ENCODE assay signal across 18 cellular contexts in the genomic region with DNA sequence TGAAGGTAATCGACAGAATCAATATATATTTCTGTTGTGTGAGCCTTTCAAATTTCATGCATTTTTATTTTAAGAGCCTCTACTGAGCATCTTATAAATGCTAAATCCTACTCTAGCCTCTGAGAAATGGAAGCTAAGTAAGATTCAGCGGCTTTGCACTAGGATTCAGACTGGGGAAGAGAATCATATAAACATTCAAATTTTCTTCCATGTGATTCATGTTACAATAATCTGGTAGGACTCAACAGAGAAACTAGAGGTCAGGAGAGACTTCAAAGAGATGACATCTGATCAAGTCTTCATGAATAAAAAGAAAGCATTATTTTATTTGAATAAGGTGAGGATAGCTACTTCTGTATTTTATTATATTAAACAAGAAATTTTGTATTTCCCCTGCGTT.
"Had no signal": no experiment of that assay in that cellular context is flagged by ENCODE, and none has a peak within 500 bp of the region (broad histone marks: within the 10 kb centered on the region; RNA-seq: fewer than 3 reads in every experiment).

No MANE protein-coding gene starts in this region.

- H3K4me3 ChIP-seq: gastroesophageal sphincter, heart right ventricle had no signal

- H3K4me1 ChIP-seq: gastroesophageal sphincter, heart right ventricle had no signal

- H3K27ac ChIP-seq: epithelial cell of prostate, gastroesophageal sphincter, heart right ventricle had no signal

- H3K9me3 ChIP-seq: gastroesophageal sphincter, heart right ventricle had no signal

- H3K27me3 ChIP-seq: gastroesophageal sphincter, heart right ventricle had no signal

- DNase-seq: activated CD4-positive, alpha-beta T cell treated with anti-CD3 and anti-CD28 coated beads, Interleukin-2, amount 10 ng/mL, durations not matched to agents 7 days and 5 days; activated CD4-positive, CD25-positive, alpha-beta regulatory T cell; activated CD8-positive, alpha-beta memory T cell treated with anti-CD3 and anti-CD28 coated beads, Interleukin-2, amount 50 U/mL, for 48 hours; activated gamma-delta T cell treated with Interleukin-2 at 50 U/mL for 16 hours; activated T-cell treated with anti-CD3 and anti-CD28 coated beads, Interleukin-2, amount 50 U/mL, for 72 hours; amygdala; cerebellar nuclear complex; dermis blood vessel endothelial cell; effector memory CD8-positive, alpha-beta T cell; heart right ventricle; islet precursor cell; midbrain; stimulated activated CD4-positive, alpha-beta T cell treated with anti-CD3 and anti-CD28 coated beads, Interleukin-12 subunit alpha, Interleukin-12 subunit beta, amount 100 ng/mL, for 4 hours; T-helper 2 cell had no signal

- H3K36me3 ChIP-seq: gastroesophageal sphincter, heart right ventricle had no signal

- ATAC-seq: activated T-cell treated with anti-CD3 and anti-CD28 coated beads, Interleukin-2, amount 50 U/mL, for 72 hours; effector memory CD8-positive, alpha-beta T cell; gastroesophageal sphincter; heart right ventricle; left lobe of liver; stimulated activated effector memory CD8-positive, alpha-beta T cell treated with anti-CD3 and anti-CD28 coated beads, Interleukin-12 subunit alpha, Interleukin-12 subunit beta, amount 100 ng/mL, for 72 hours had no signal
